ENCODE assay signal across 11 cellular contexts in genomic region chr13:98978280-98978679, GRCh38. TPM values are rescaled to one million over a fixed set of nuclear protein-coding genes. Genes with fewer than 3 reads are reported as not detected.
DNase-seq lines count a peak whose midpoint lies in the region; TF ChIP-seq lines count a peak whose summit lies in the region.
"Had no signal": no experiment of that assay in that cellular context is flagged by ENCODE, and none has a peak within 500 bp of the region (broad histone marks: within the 10 kb centered on the region; RNA-seq: fewer than 3 reads in every experiment).

No MANE protein-coding gene starts in this region.

- H2AFZ ChIP-seq in PC-9 = no peak overlapping the region
- no peak overlapping the region for H2AFZ ChIP-seq in neuron (ENCODE audit: low read depth, low read length)

- H3K79me2 ChIP-seq in PC-9 (ENCODE audit: low read depth) = peaks cover 64% of the 10 kb centered on the region

- H3K9me3 ChIP-seq in AG04450 (ENCODE audit: control insufficient read depth, insufficient read depth, low read length) (no peaks in the 10 kb centered on the region), PC-9 (ENCODE audit: insufficient read depth, low read depth) (no peaks in the 10 kb centered on the region), neuron (ENCODE audit: low read length) (no peaks in the 10 kb centered on the region)

- no peaks in the 10 kb centered on the region for H4K20me1 ChIP-seq in PC-9 (ENCODE audit: insufficient read depth)

- peak overlapping the region; percentile 78 for H3K4me2 ChIP-seq in PC-9

- peak; percentile 69 for DNase-seq in AG04450 (ENCODE audit: low read depth, low spot score)
- peak; percentile 23 to 95 for DNase-seq in PC-9
- DNase-seq in epithelial cell of prostate (ENCODE audit: low read depth, low spot score) = peak; percentile 87
- no peak for DNase-seq in NCI-H1694 treated with DMSO at 0.1 percent for 48 hours (lab: John Stamatoyannopoulos, UW)
- no peak for DNase-seq in iPS-NIHi11 (ENCODE audit: low spot score)
- no peak for DNase-seq in NCI-H82 (lab: John Stamatoyannopoulos, UW)
- no peak for DNase-seq in SIG-M5 treated with dmso at 0.1 percent for 504 hours (lab: John Stamatoyannopoulos, UW; ENCODE audit: unreplicated experiment)
- DNase-seq: activated CD4-positive, alpha-beta T cell treated with anti-CD3 and anti-CD28 coated beads, Interleukin-2, amount 50 U/mL, for 4 hours; NCI-H2029; stimulated activated CD8-positive, alpha-beta memory T cell treated with anti-CD3 and anti-CD28 coated beads, Interleukin-4, amount 100 ng/mL, for 48 hours had no signal

- H3K27ac ChIP-seq in AG04450 (ENCODE audit: low read depth, low read length) (peak overlapping the region; percentile 71), PC-9 (peak overlapping the region; percentile 74), epithelial cell of prostate (peak overlapping the region; percentile 90)

- no peaks in the 10 kb centered on the region for H3K36me3 ChIP-seq in PC-9 (ENCODE audit: low read depth)
- H3K36me3 ChIP-seq in neuron (ENCODE audit: insufficient read depth, low read length) = no peaks in the 10 kb centered on the region

- CTCF ChIA-PET in AG04450 (lab: Charles Lee) = no interaction called here
- CTCF ChIA-PET in PC-9 (lab: Charles Lee) = interaction anchor here (0.5 to 0.7 kb wide), 3 partner anchors 9 to 83 kb away, joined by 4 to 5 read pairs (median 4); no protein-coding TSS in a partner anchor

- BruUV-seq in PC-9 (replicated peaks; lab: Mats Ljungman, UMichigan) = no TSS peak

- POLR2A ChIA-PET in AG04450 (lab: Yijun Ruan, JAX) (no interaction called here), PC-9 (lab: Charles Lee; ENCODE audit: unreplicated experiment) (interaction anchor here (0.6 kb wide), 1 partner anchor 59 kb away, joined by 11 read pairs; no protein-coding TSS in a partner anchor)

- H3K4me3 ChIP-seq in AG04450 (ENCODE audit: low read depth, low read length) (peak overlapping the region; percentile 56), PC-9 (peak overlapping the region; percentile 41; the same call in 1 of the 2 replicates), neuron (ENCODE audit: low read length) (peak overlapping the region; percentile 28)

- H3K27me3 ChIP-seq in AG04450 (ENCODE audit: control insufficient read depth, insufficient read depth, low read length) (no peaks in the 10 kb centered on the region), PC-9 (ENCODE audit: insufficient read depth, low read depth) (no peaks in the 10 kb centered on the region), neuron (ENCODE audit: insufficient read depth, low read length) (no peaks in the 10 kb centered on the region)

- intact Hi-C loops in PC-9 (cut with micrococcal nuclease; ENCODE audit: unreplicated experiment) = loop anchor here (5.0 kb wide), 1 partner anchor 49 kb away; no protein-coding TSS in a partner anchor

- peaks cover 29% of the 10 kb centered on the region; the same call in 1 of the 2 replicates for H3F3A ChIP-seq in PC-9 (ENCODE audit: insufficient read depth, low read depth)

- TF ChIP-seq CTCF in AG04450 (IDR thresholded peaks at IDR 0.05; ENCODE audit: low read depth, low read length) (no peak), PC-9 (conservative IDR thresholded peaks at IDR 0.05) (no peak)

- H3K4me1 ChIP-seq in PC-9 (replicated peaks; ENCODE audit: insufficient read depth) = peaks cover 53% of the 10 kb centered on the region
- H3K4me1 ChIP-seq in neuron (ENCODE audit: insufficient read depth, low read length) = peaks cover 31% of the 10 kb centered on the region

- H3K9me2 ChIP-seq in PC-9 (ENCODE audit: insufficient read depth) = no peaks in the 10 kb centered on the region

RNA-seq across cellular contexts. Expression of gene DOCK9, which starts 0.4 kb away (rescaled TPM):
- 9.1 and 9.6 TPM in 2 replicates for polyA plus RNA-seq in AG04450 (2011; rRNA removed)
- 11.7 and 11.9 TPM in 2 replicates for polyA minus RNA-seq in AG04450 (2011; rRNA and poly(A)+ RNA removed)
- 53.4 and 69.5 TPM in 2 replicates for total RNA-seq in PC-9 (2021)

Comparison
In these comparisons a context has a peak if more than half of its experiments do, and no peak if none do; other contexts are left out.
1. DNase-seq: peak in AG04450 (single experiment), PC-9 (2 of 2) and epithelial cell of prostate (single experiment); none in NCI-H1694 treated with DMSO at 0.1 percent for 48 hours (single experiment), iPS-NIHi11 (single experiment), NCI-H82 (single experiment) and SIG-M5 treated with dmso at 0.1 percent for 504 hours (single experiment).
2. Peak in every context shown above with its lines, with median percentiles within 50 percentile points of each other: H3K27ac ChIP-seq and H3K4me3 ChIP-seq.